9 cellular contexts compared by ENCODE assay signal in the genomic region with DNA sequence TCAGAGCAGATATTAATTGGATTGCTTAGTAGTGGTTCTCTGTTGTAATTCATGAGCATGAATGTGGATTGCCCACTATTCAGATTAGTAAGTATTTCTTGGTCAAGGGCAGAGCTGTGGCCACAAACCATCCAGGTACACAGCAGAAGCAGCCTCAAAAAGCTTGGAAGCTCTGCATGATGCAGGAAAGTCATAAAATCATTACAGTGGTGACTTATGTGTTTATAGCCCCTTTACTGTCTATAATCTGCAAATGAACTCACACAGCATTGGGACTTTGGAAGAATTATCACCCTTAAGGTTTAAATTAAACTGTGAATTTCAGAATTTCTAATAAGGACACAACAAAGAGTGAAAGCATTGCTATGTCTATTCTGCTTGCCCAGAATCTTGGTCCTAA. TPM values are rescaled to one million over a fixed set of nuclear protein-coding genes. Genes with fewer than 3 reads are reported as not detected.
"Had no signal": no experiment of that assay in that cellular context is flagged by ENCODE, and none has a peak within 500 bp of the region (broad histone marks: within the 10 kb centered on the region; RNA-seq: fewer than 3 reads in every experiment).

No MANE protein-coding gene starts in this region.

- H3K27ac ChIP-seq: GM23248 had no signal

- H3K4me3 ChIP-seq: GM23248, K562 had no signal

- H3K4me3 Mint-ChIP-seq: H9 had no signal

- DNase-seq: GM23248, GOT3, H9, HCEC 1CT, KG1 had no signal

- ATAC-seq: K562 had no signal

- FAIRE-seq: H54, HTR-8/SVneo, K562 had no signal

- H3K27ac Mint-ChIP-seq: H9 had no signal

RNA-seq across cellular contexts. Expression of a gene that starts 1.9 kb away (rescaled TPM):
- total RNA-seq: GM23248, H9, IMR-90, K562 had no signal
- polyA plus RNA-seq: GM23248, IMR-90, K562 had no signal

RNA-seq across cellular contexts. Expression of a gene that starts 20.0 kb away (rescaled TPM):
- total RNA-seq: GM23248, H9, IMR-90, K562 had no signal
- polyA plus RNA-seq: GM23248, IMR-90 had no signal

RNA-seq across cellular contexts. Expression of a gene that starts 29.3 kb away (rescaled TPM):
- total RNA-seq: GM23248, H9, IMR-90, K562 had no signal
- polyA plus RNA-seq: GM23248, IMR-90, K562 had no signal

RNA-seq across cellular contexts. Expression of a gene that starts 39.6 kb away (rescaled TPM):
- total RNA-seq: GM23248, H9, IMR-90, K562 had no signal
- polyA plus RNA-seq: GM23248, IMR-90, K562 had no signal

RNA-seq across cellular contexts. Expression of a gene that starts 45.5 kb away (rescaled TPM):
- total RNA-seq: GM23248, H9, IMR-90, K562 had no signal
- polyA plus RNA-seq: GM23248, IMR-90, K562 had no signal
